8 cellular contexts compared by ENCODE assay signal in genomic region chr7:50092579-50093411, GRCh38. TPM values are rescaled to one million over a fixed set of nuclear protein-coding genes. Genes with fewer than 3 reads are reported as not detected.
A peak's percentile ranks its signal among the peaks of the same experiment; 100 is the strongest.
DNase-seq lines count a peak whose midpoint lies in the region; ATAC-seq and TF ChIP-seq lines count a peak whose summit lies in the region.

ZPBP (minus strand) TSS chr7:50093246; CDS start chr7:50093194, 52 bp downstream.

- no peaks in the 10 kb centered on the region for H3K9me3 Mint-ChIP-seq in Calu3 (ENCODE audit: low read depth, unreplicated experiment)

- no TSS peak for BruUV-seq in Calu3 (replicated peaks; lab: Mats Ljungman, UMichigan)

- TF ChIP-seq CTCF in Calu3 (IDR thresholded peaks at IDR 0.05; ENCODE audit: unreplicated experiment) (peak; percentile 87), GM20000 (IDR thresholded peaks at IDR 0.05; ENCODE audit: extremely low read depth, missing control alignments) (peak; percentile 70)

- intact Hi-C loops in Calu3 (cut with micrococcal nuclease; ENCODE audit: unreplicated experiment) (loop anchor here (1.0 to 5.0 kb wide), 7 partner anchors 113 to 1068 kb away; no protein-coding TSS in a partner anchor), posterior cingulate gyrus (cut with DNase I) (loop anchor here (5.0 to 10.0 kb wide), 3 partner anchors 585 to 1272 kb away; no protein-coding TSS in a partner anchor)

- CTCF ChIA-PET in Calu3 (lab: Charles Lee) = interaction anchor here (0.5 to 1.4 kb wide), 15 partner anchors 11 to 1337 kb away, joined by 3 to 9 read pairs (median 4); no protein-coding TSS in a partner anchor

- no peaks in the 10 kb centered on the region for H3K4me1 Mint-ChIP-seq in Calu3 (ENCODE audit: low read depth, unreplicated experiment)

- no peak within 1 kb of the TSS for H3K27ac Mint-ChIP-seq in Calu3 (ENCODE audit: unreplicated experiment)

- DNase-seq in Calu3 = peak; percentile 38
- DNase-seq in GM20000 (ENCODE audit: low spot score) = peak; percentile 75
- DNase-seq in OCI-M1 (lab: John Stamatoyannopoulos, UW) = peak; percentile 56
- peak; percentile 76 for DNase-seq in activated effector memory CD4-positive, alpha-beta T cell treated with anti-CD3 and anti-CD28 coated beads, Interleukin-2, amount 50 U/mL, for 16 hours
- DNase-seq in germinal center (ENCODE audit: low spot score) = peak; percentile 32
- DNase-seq in posterior cingulate gyrus = peak in 8 of 10 donors; percentile 15 to 87 (median 38)
- DNase-seq in 8988T = no peak

- no peak within 1 kb of the TSS for H3K4me3 Mint-ChIP-seq in Calu3 (ENCODE audit: low read depth, unreplicated experiment)

- no peaks in the 10 kb centered on the region for H3K36me3 Mint-ChIP-seq in Calu3 (ENCODE audit: insufficient read depth, unreplicated experiment)

- ATAC-seq in HG03571 (IDR thresholded peaks at IDR 0.05; ENCODE audit: unreplicated experiment) = peak; percentile 75

- H3K27me3 Mint-ChIP-seq in Calu3 (ENCODE audit: unreplicated experiment) = peaks cover 44% of the 10 kb centered on the region

RNA-seq across cellular contexts. Expression of gene ZPBP, which starts in this region (rescaled TPM):
- not detected in 2 replicates for total RNA-seq in Calu3 (2022)

Comparison
In these comparisons a context has a peak if more than half of its experiments do, and no peak if none do; other contexts are left out.
1. Peak in DNase-seq in Calu3; RNA of the gene not detected or under 1 TPM.